Comparison of ENCODE assay signal across 8 cellular contexts in the genomic region with DNA sequence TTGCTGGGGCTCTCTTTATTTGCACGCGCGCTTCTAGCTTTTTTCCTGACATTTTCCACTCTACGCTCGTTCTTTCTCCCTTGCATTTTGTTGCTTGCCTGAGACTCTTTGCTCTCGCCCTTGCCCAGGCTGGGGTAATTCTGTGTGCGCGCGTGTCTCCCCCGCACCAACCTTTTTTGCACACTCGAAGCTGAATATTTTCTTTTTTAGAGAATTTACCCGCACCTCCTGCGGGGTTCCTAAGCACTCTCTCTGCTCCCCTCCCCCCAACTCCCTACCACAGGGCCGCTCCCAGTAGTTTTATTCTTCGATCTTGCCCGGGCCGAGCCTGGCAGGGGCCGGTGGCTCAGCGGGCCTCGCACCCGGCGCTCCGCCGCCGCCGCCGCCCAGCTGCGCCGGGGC. TPM values are rescaled to one million over a fixed set of nuclear protein-coding genes. Genes with fewer than 3 reads are reported as not detected.
A peak's percentile ranks its signal among the peaks of the same experiment; 100 is the strongest.
DNase-seq lines count a peak whose midpoint lies in the region; ATAC-seq and TF ChIP-seq lines count a peak whose summit lies in the region.

No MANE protein-coding gene starts in this region.

- H3K36me3 Mint-ChIP-seq in H9 (ENCODE audit: insufficient read depth in 1 of 3, low read depth in 3 of 3) (no peaks in the 10 kb centered on the region), T-helper 17 cell (ENCODE audit: low read depth) (no peaks in the 10 kb centered on the region), glutamatergic neuron (ENCODE audit: unreplicated experiment) (no peaks in the 10 kb centered on the region)

- no peak overlapping the region for H4K5ac ChIP-seq in H9 (ENCODE audit: insufficient read length, low read depth, low read length)

- H3K9me3 Mint-ChIP-seq in H9: no peaks in the 10 kb centered on the region; a peak in 2 of 5 replicates
- peaks cover 25% of the 10 kb centered on the region for H3K9me3 Mint-ChIP-seq in glutamatergic neuron (ENCODE audit: unreplicated experiment)

- WGBS in H9 (ENCODE audit: extremely low coverage, insufficient read length, low lambda C conversion rate): no CpG with 5 or more reads among the region's 29 CpGs

- no peaks in the 10 kb centered on the region for H4K20me1 ChIP-seq in H9 (ENCODE audit: control insufficient read depth, insufficient read depth, insufficient read length)

- peak overlapping the region; percentile 74 for H3K4me2 ChIP-seq in H9 (ENCODE audit: insufficient read depth, insufficient read length, low read length)

- no peak overlapping the region for H2AFZ ChIP-seq in H9 (ENCODE audit: low read length)

- no peaks in the 10 kb centered on the region for H3K79me2 ChIP-seq in H9 (ENCODE audit: insufficient read depth, low read length)

- no peak overlapping the region for H2AK5ac ChIP-seq in H9 (ENCODE audit: insufficient read length, low read length)

- H2BK5ac ChIP-seq in H9 (ENCODE audit: insufficient read length, low read length): no peak overlapping the region

- H3K27me3 ChIP-seq in H9 (ENCODE audit: insufficient read depth, low read length) (peaks cover 22% of the 10 kb centered on the region; the same call in 1 of the 2 replicates), skeletal muscle tissue (ENCODE audit: control insufficient read depth in 3 of 3, insufficient read depth in 3 of 3, low read length in 3 of 3) (no peaks in the 10 kb centered on the region)

- no peak for ATAC-seq in T-helper 17 cell
- ATAC-seq in GM21717 (IDR thresholded peaks at IDR 0.05; ENCODE audit: unreplicated experiment): no peak

- H3K4me1 Mint-ChIP-seq in H9 (peaks cover 27 to 40% of the 10 kb centered on the region in 2 experiments), T-helper 17 cell (peaks cover 40% of the 10 kb centered on the region), glutamatergic neuron (ENCODE audit: low read depth, unreplicated experiment) (peaks cover 31% of the 10 kb centered on the region)

- H3K4ac ChIP-seq in H9 (ENCODE audit: low read depth, low read length): no peak overlapping the region

- no peak overlapping the region for H4K91ac ChIP-seq in H9 (ENCODE audit: insufficient read length, low read depth, low read length)

- H2BK20ac ChIP-seq in H9 (ENCODE audit: low read depth, low read length, poor library complexity, severe bottlenecking): no peak overlapping the region

- H3K36me3 ChIP-seq in skeletal muscle tissue (ENCODE audit: control insufficient read depth in 3 of 3, insufficient read depth in 3 of 3, low read length in 3 of 3): peaks cover 0 to 8% (median 0%) of the 10 kb centered on the region in 3 donors

- no peak overlapping the region for H3K9ac ChIP-seq in H9 (ENCODE audit: extremely low read depth, insufficient read length, low read length)
- H3K9ac ChIP-seq in skeletal muscle tissue (ENCODE audit: low read depth in 1 of 3, low read length in 3 of 3): peak overlapping the region; percentile 74 to 93 (median 80)

- no peaks in the 10 kb centered on the region for H3K9me3 ChIP-seq in H9 (ENCODE audit: control insufficient read depth, low read depth, low read length)
- H3K9me3 ChIP-seq in T-helper 17 cell (ENCODE audit: control insufficient read depth, low read length, poor library complexity, severe bottlenecking): no peaks in the 10 kb centered on the region
- H3K9me3 ChIP-seq in skeletal muscle tissue (ENCODE audit: control insufficient read depth in 3 of 3, low read length in 3 of 3): no peaks in the 10 kb centered on the region

- no peak for TF ChIP-seq CTCF in H9 (conservative IDR thresholded peaks at IDR 0.05)
- TF ChIP-seq CTCF in glutamatergic neuron (IDR thresholded peaks at IDR 0.05; ENCODE audit: partially characterized antibody, unreplicated experiment): no peak

- no peak overlapping the region for H3T11ph ChIP-seq in H9 (ENCODE audit: low read length)

- DNase-seq in H9 (no peak), T-helper 17 cell (no peak), glutamatergic neuron (no peak), COLO829 (ENCODE audit: low spot score) (no peak), NCI-H2029 treated with DMSO at 0.1 percent for 48 hours (lab: John Stamatoyannopoulos, UW) (no peak), AG08395 (ENCODE audit: low spot score) (no peak)

- H2BK120ac ChIP-seq in H9 (ENCODE audit: low read depth, low read length, poor library complexity, severe bottlenecking): no peak overlapping the region

- no peak overlapping the region for H2BK15ac ChIP-seq in H9 (ENCODE audit: low read depth, low read length)

- H3K27me3 Mint-ChIP-seq in H9 (ENCODE audit: low read depth) (peaks cover 53% of the 10 kb centered on the region), T-helper 17 cell (no peaks in the 10 kb centered on the region), glutamatergic neuron (ENCODE audit: unreplicated experiment) (peaks cover 12% of the 10 kb centered on the region)

- peak overlapping the region; percentile 10; the same call in 1 of the 2 replicates for H3K14ac ChIP-seq in H9 (ENCODE audit: insufficient read depth, low read length)

- H3K4me1 ChIP-seq in H9 (ENCODE audit: insufficient read depth, low read length) (no peaks in the 10 kb centered on the region), skeletal muscle tissue (ENCODE audit: control insufficient read depth in 3 of 3, insufficient read depth in 3 of 3, low read length in 3 of 3) (peaks cover 48 to 56% (median 55%) of the 10 kb centered on the region in 3 donors)

- no peaks in the 10 kb centered on the region for H3K79me1 ChIP-seq in H9 (ENCODE audit: insufficient read depth, low read depth, low read length, poor library complexity, severe bottlenecking)

- H3K27ac ChIP-seq in H9 (ENCODE audit: insufficient read length, low read depth, low read length): no peak overlapping the region
- peak overlapping the region; percentile 68 for H3K27ac ChIP-seq in skeletal muscle tissue (ENCODE audit: low read depth, low read length)

- H3K23ac ChIP-seq in H9 (ENCODE audit: insufficient read length, low read depth, low read length): no peak overlapping the region

- H3K27ac Mint-ChIP-seq in H9 (no peak overlapping the region), T-helper 17 cell (peak overlapping the region; percentile 54), glutamatergic neuron (ENCODE audit: unreplicated experiment) (peak overlapping the region; percentile 94)

- no peak overlapping the region for H3K56ac ChIP-seq in H9 (ENCODE audit: insufficient read length, low read depth, low read length)

- no peak overlapping the region for H3K18ac ChIP-seq in H9 (ENCODE audit: insufficient read length, low read depth, low read length)

- no peak overlapping the region for H2BK12ac ChIP-seq in H9 (ENCODE audit: insufficient read length, low read depth, low read length)

- H4K8ac ChIP-seq in H9 (replicated peaks; ENCODE audit: insufficient read length, low read depth, low read length): no peak overlapping the region

- peak overlapping the region; percentile 83 to 89 (median 88) for H3K4me3 ChIP-seq in skeletal muscle tissue (ENCODE audit: low read length in 3 of 3)

- H3K4me3 Mint-ChIP-seq in H9 (peak overlapping the region; percentile 72 to 92), T-helper 17 cell (peak overlapping the region; percentile 95), glutamatergic neuron (ENCODE audit: unreplicated experiment) (peak overlapping the region; percentile 100)

- peaks cover 26% of the 10 kb centered on the region for H3K23me2 ChIP-seq in H9 (ENCODE audit: insufficient read length, low read depth, low read length, poor library complexity, severe bottlenecking)

RNA-seq across cellular contexts. Expression of a gene that starts 0.7 kb away (rescaled TPM):
- total RNA-seq in H9 (2021) (2.4 and 2.7 TPM in 2 replicates), T-helper 17 cell (1 to 10 TPM; 2.9 to 5.5 TPM), glutamatergic neuron (ENCODE audit: unreplicated experiment) (21.6 TPM), skeletal muscle tissue (15.7 TPM)

RNA-seq across cellular contexts. Expression of a gene that starts 14.4 kb away (rescaled TPM):
- total RNA-seq in H9 (2021) (59.9 and 63.3 TPM in 2 replicates), T-helper 17 cell (10 to 100 TPM; 42.0 to 52.6 TPM), glutamatergic neuron (ENCODE audit: unreplicated experiment) (26.5 TPM), skeletal muscle tissue (36.5 TPM)

RNA-seq across cellular contexts. Expression of a gene that starts 53.2 kb away (rescaled TPM):
- 16.5 and 19.8 TPM in 2 replicates for total RNA-seq in H9 (2021)
- total RNA-seq in T-helper 17 cell: under 1 TPM; 0.87 to 0.94 TPM
- 35.3 TPM for total RNA-seq in glutamatergic neuron (ENCODE audit: unreplicated experiment)
- 14.1 TPM for total RNA-seq in skeletal muscle tissue

Comparison
In these comparisons a context has a peak if more than half of its experiments do, and no peak if none do; other contexts are left out.
1. H3K27ac Mint-ChIP-seq: peak in T-helper 17 cell (single experiment) and glutamatergic neuron (single experiment); none in H9 (0 of 3).
2. Peak in every context shown above with its lines, with median percentiles within 50 percentile points of each other: H3K4me3 Mint-ChIP-seq.